ENCODE assay signal across 8 cellular contexts in genomic region chr7:47453093-47454056, GRCh38.
DNase-seq lines count a peak whose midpoint lies in the region; ATAC-seq and TF ChIP-seq lines count a peak whose summit lies in the region.

No MANE protein-coding gene starts in this region.

- H3K9me3 ChIP-seq in SJCRH30 (replicated peaks): no peaks in the 10 kb centered on the region
- H3K9me3 ChIP-seq in gastroesophageal sphincter: no peaks in the 10 kb centered on the region

- WGBS in gastroesophageal sphincter (ENCODE audit: low coverage in 1 of 2), 2 donors: 38 to 41% methylated on average over 10 to 15 of the region's 23 CpGs

- no peak overlapping the region for H3K4me3 Mint-ChIP-seq in natural killer cell treated with Interleukin-12 subunit alpha and Interleukin-12 subunit beta and Interleukin-15 and Interleukin-18, amount 100 ng/mL, for 72 hours

- DNase-seq in GM04503 (ENCODE audit: low read depth) (peak; percentile 73), SJCRH30 (peak; percentile 98 to 99), renal cortical epithelial cell (ENCODE audit: low read depth) (peak; percentile 83)
- no peak for DNase-seq in natural killer cell treated with Interleukin-12 subunit alpha and Interleukin-12 subunit beta and Interleukin-15 and Interleukin-18, amount 100 ng/mL, for 72 hours (ENCODE audit: low spot score)
- no peak for DNase-seq in effector CD4-positive, alpha-beta T cell

- H3K4me1 Mint-ChIP-seq in natural killer cell treated with Interleukin-12 subunit alpha and Interleukin-12 subunit beta and Interleukin-15 and Interleukin-18, amount 100 ng/mL, for 72 hours (ENCODE audit: low read depth in 2 of 2): peaks cover 0 to 9% of the 10 kb centered on the region in 2 donors

- H3K4me1 ChIP-seq in SJCRH30: peaks cover 60% of the 10 kb centered on the region
- peaks cover 0 to 67% (median 37%) of the 10 kb centered on the region in 3 donors for H3K4me1 ChIP-seq in gastroesophageal sphincter

- H3K36me3 ChIP-seq in SJCRH30 (no peaks in the 10 kb centered on the region; the same call in 1 of the 2 replicates), gastroesophageal sphincter (no peaks in the 10 kb centered on the region)

- H3K27me3 ChIP-seq in SJCRH30 (no peaks in the 10 kb centered on the region), gastroesophageal sphincter (no peaks in the 10 kb centered on the region)

- TF ChIP-seq CTCF in gastroesophageal sphincter (IDR thresholded peaks at IDR 0.05): no peak

- TF ChIP-seq POLR2A in gastroesophageal sphincter (IDR thresholded peaks at IDR 0.05): no peak

- H3K9me3 Mint-ChIP-seq in natural killer cell treated with Interleukin-12 subunit alpha and Interleukin-12 subunit beta and Interleukin-15 and Interleukin-18, amount 100 ng/mL, for 72 hours: no peaks in the 10 kb centered on the region

- H3K4me3 ChIP-seq in SJCRH30: peak overlapping the region; percentile 61
- H3K4me3 ChIP-seq in gastroesophageal sphincter: peak overlapping the region in 1 of 2 donors; percentile 27

- peak; percentile 75 for ATAC-seq in gastroesophageal sphincter
- ATAC-seq in natural killer cell treated with Interleukin-12 subunit alpha and Interleukin-12 subunit beta and Interleukin-15 and Interleukin-18, amount 100 ng/mL, for 72 hours: no peak
- no peak for ATAC-seq in GM18867 (IDR thresholded peaks at IDR 0.05; ENCODE audit: unreplicated experiment)
- ATAC-seq in HG03045 (IDR thresholded peaks at IDR 0.05; ENCODE audit: unreplicated experiment): no peak

- H3K27ac Mint-ChIP-seq in natural killer cell treated with Interleukin-12 subunit alpha and Interleukin-12 subunit beta and Interleukin-15 and Interleukin-18, amount 100 ng/mL, for 72 hours: no peak overlapping the region

- no peaks in the 10 kb centered on the region for H3K36me3 Mint-ChIP-seq in natural killer cell treated with Interleukin-12 subunit alpha and Interleukin-12 subunit beta and Interleukin-15 and Interleukin-18, amount 100 ng/mL, for 72 hours

- H3K27ac ChIP-seq in SJCRH30 (peak overlapping the region; percentile 97), gastroesophageal sphincter (peak overlapping the region; percentile 3 to 74 (median 71))

- peaks cover 0 to 2% of the 10 kb centered on the region in 2 donors for H3K27me3 Mint-ChIP-seq in natural killer cell treated with Interleukin-12 subunit alpha and Interleukin-12 subunit beta and Interleukin-15 and Interleukin-18, amount 100 ng/mL, for 72 hours

- no peak for TF ChIP-seq EP300 in gastroesophageal sphincter (IDR thresholded peaks at IDR 0.05)

Comparison
In these comparisons a context has a peak if more than half of its experiments do, and no peak if none do; other contexts are left out.
1. DNase-seq: peak in GM04503 (single experiment), SJCRH30 (2 of 2) and renal cortical epithelial cell (single experiment); none in natural killer cell treated with Interleukin-12 subunit alpha and Interleukin-12 subunit beta and Interleukin-15 and Interleukin-18, amount 100 ng/mL, for 72 hours (single experiment) and effector CD4-positive, alpha-beta T cell (single experiment).